In the genomic region with DNA sequence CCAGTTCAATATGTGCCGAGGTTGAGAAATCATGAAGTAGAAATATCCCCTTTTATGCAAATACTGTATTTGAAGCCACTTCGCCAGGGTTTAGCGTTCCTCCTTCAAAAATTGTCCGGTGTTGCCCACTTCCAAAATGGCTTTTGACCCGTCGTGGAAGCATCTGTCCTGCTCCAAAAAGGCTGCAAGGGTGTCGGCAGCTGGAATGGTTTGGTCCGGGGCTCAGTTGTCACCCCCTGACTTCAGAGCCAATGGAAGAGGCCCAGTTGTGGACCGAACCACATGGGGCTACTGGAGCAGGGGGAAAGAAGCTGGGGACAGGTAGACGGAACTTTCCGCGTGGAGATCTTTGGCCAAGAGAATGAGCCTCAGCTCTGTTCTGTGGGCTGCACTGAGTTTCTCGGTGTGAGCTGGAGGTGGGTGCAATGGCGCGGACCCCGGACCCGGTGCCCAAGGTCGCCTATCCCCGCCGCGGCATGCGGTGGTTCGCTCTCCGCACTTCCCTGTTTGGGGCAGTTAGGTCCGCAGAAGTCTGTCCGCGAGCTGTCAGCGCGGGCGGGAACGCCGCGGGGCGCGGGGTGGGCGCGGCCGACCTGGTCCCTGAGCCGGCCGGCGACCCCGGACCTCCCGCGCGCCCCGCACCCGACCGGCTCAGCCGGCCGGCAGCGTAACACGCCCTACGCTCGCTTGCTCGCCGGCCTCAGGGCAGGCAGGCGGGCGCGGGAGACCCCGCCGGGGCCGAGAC, we compare ENCODE assay signal across 8 cellular contexts. TPM values are rescaled to one million over a fixed set of nuclear protein-coding genes. Genes with fewer than 3 reads are reported as not detected.
DNase-seq lines count a peak whose midpoint lies in the region; ATAC-seq and TF ChIP-seq lines count a peak whose summit lies in the region.

TSS of gene ANKRD13A (plus strand) at position 527 of the 745 bp plus-strand sequence. CDS start 259 bp downstream, outside the sequence.

- peak within 1 kb of the TSS; percentile 49 for H3K4ac ChIP-seq in trophoblast cell (ENCODE audit: low read depth, low read length)

- H3K27ac ChIP-seq in adipose tissue (ENCODE audit: low read depth, low read length) (no peak within 1 kb of the TSS), trophoblast cell (ENCODE audit: low read depth, low read length) (peak within 1 kb of the TSS; percentile 35), tibial nerve (peak within 1 kb of the TSS; percentile 71 to 89 (median 78))

- peaks cover 0 to 4% of the 10 kb centered on the region in 2 experiments for H3K4me1 ChIP-seq in trophoblast cell (ENCODE audit: control insufficient read depth in 1 of 2, insufficient read depth in 2 of 2, low read length in 2 of 2)
- H3K4me1 ChIP-seq in tibial nerve, result peaks cover 0 to 52% (median 34%) of the 10 kb centered on the region in 4 donors

- H3K36me3 Mint-ChIP-seq in T-cell, result no peaks in the 10 kb centered on the region

- peak within 1 kb of the TSS; percentile 68 for H3K18ac ChIP-seq in trophoblast cell (ENCODE audit: low read length)

- H3K9ac ChIP-seq in trophoblast cell (ENCODE audit: low read length), result peak within 1 kb of the TSS; percentile 95

- H3K9me3 ChIP-seq in trophoblast cell (ENCODE audit: insufficient read depth, low read depth, low read length) (no peaks in the 10 kb centered on the region), tibial nerve (no peaks in the 10 kb centered on the region)

- H3K4me3 Mint-ChIP-seq in T-cell, result peak within 1 kb of the TSS; percentile 98 to 99 (median 98)

- peak within 1 kb of the TSS; percentile 66 for H2AFZ ChIP-seq in trophoblast cell (ENCODE audit: insufficient read depth, low read length, poor library complexity)

- H3K4me1 Mint-ChIP-seq in T-cell, result peaks cover 66 to 75% (median 69%) of the 10 kb centered on the region in 3 donors

- peak within 1 kb of the TSS; percentile 92 for H2BK120ac ChIP-seq in trophoblast cell (ENCODE audit: insufficient read depth, low read length, poor library complexity)

- peak within 1 kb of the TSS; percentile 80 for H3K4me2 ChIP-seq in trophoblast cell (ENCODE audit: low read length)

- no peaks in the 10 kb centered on the region for H3K9me3 Mint-ChIP-seq in T-cell

- no peaks in the 10 kb centered on the region for H3K27me3 Mint-ChIP-seq in T-cell

- peak; percentile 92 for DNase-seq in GM04504 (ENCODE audit: low read depth)
- DNase-seq in NCI-H146 (lab: John Stamatoyannopoulos, UW), result peak; percentile 85
- DNase-seq in T-cell, result peak; percentile 74 to 89 (median 85)
- peak; percentile 95 for DNase-seq in cardiac septum (ENCODE audit: low spot score)
- DNase-seq in trophoblast cell, result peak; percentile 82 to 91
- DNase-seq in tibial nerve (ENCODE audit: low spot score in 2 of 2), result peak; percentile 69 to 88

- intact Hi-C loops in cardiac septum (cut with DNase I), result loop anchor here (5.0 kb wide), 2 partner anchors 43 to 97 kb away; partner anchors contain the start of gene TCHP

- H2BK12ac ChIP-seq in trophoblast cell (ENCODE audit: low read length), result peak within 1 kb of the TSS; percentile 72

- peak within 1 kb of the TSS; percentile 85 for H3K14ac ChIP-seq in trophoblast cell (ENCODE audit: low read length)

- peaks cover 8% of the 10 kb centered on the region for H3K79me2 ChIP-seq in trophoblast cell (ENCODE audit: control insufficient read depth, insufficient read depth, low read length, poor library complexity)

- TF ChIP-seq CTCF in tibial nerve (IDR thresholded peaks at IDR 0.05), result peak in 2 of 5 experiments; percentile 54 to 65

- POLR2A ChIA-PET in T-cell (lab: Charles Lee), result interaction anchor here in 1 of 2 donors (0.6 to 0.9 kb wide), 2 partner anchors 8 to 125 kb away, joined by 4 to 10 read pairs; no protein-coding TSS in a partner anchor

- H4K8ac ChIP-seq in trophoblast cell (ENCODE audit: low read depth, low read length), result peak within 1 kb of the TSS; percentile 83

- peaks cover 8% of the 10 kb centered on the region for H3K79me1 ChIP-seq in trophoblast cell (ENCODE audit: low read length)

- H4K12ac ChIP-seq in trophoblast cell (ENCODE audit: low read depth, low read length), result peak within 1 kb of the TSS; percentile 94

- no peaks in the 10 kb centered on the region for H3K27me3 ChIP-seq in trophoblast cell (ENCODE audit: insufficient read depth, low read length)
- H3K27me3 ChIP-seq in tibial nerve, result no peaks in the 10 kb centered on the region

- no peak within 1 kb of the TSS for H3K23ac ChIP-seq in trophoblast cell (ENCODE audit: low read length)

- peak within 1 kb of the TSS; percentile 73 for H2BK5ac ChIP-seq in trophoblast cell (ENCODE audit: low read depth, low read length, poor library complexity)

- no peak within 1 kb of the TSS for H2AK5ac ChIP-seq in trophoblast cell (ENCODE audit: low read length)

- CTCF ChIA-PET in T-cell (lab: Charles Lee), result interaction anchor here in 1 of 2 donors (0.5 to 0.6 kb wide), 2 partner anchors 114 to 571 kb away, joined by 3 to 7 read pairs; no protein-coding TSS in a partner anchor

- peak within 1 kb of the TSS; percentile 91 for H3K4me3 ChIP-seq in trophoblast cell (ENCODE audit: low read depth, low read length)
- peak within 1 kb of the TSS; percentile 83 to 96 (median 94) for H3K4me3 ChIP-seq in tibial nerve

- peak within 1 kb of the TSS; percentile 99 to 100 for H3K27ac Mint-ChIP-seq in T-cell

- peak; percentile 82 to 93 for TF ChIP-seq EP300 in tibial nerve (IDR thresholded peaks at IDR 0.05)

- TF ChIP-seq POLR2A in tibial nerve (IDR thresholded peaks at IDR 0.05), result peak; percentile 71 to 72

- WGBS in adipose tissue, 3 donors, result 0 to 1% (median 1%) methylated on average over 55 to 62 of the region's 62 CpGs
- no CpG with 5 or more reads among the region's 62 CpGs for WGBS in trophoblast cell (ENCODE audit: extremely low coverage, insufficient coverage, insufficient read length)
- WGBS in tibial nerve, 2 donors, result 0 to 1% methylated on average over 12 to 62 of the region's 62 CpGs

- peak; percentile 50 for ATAC-seq in HG02763 (IDR thresholded peaks at IDR 0.05; ENCODE audit: unreplicated experiment)
- peak; percentile 64 to 71 (median 68) for ATAC-seq in T-cell (replicated peaks in 1 of 4)

- H4K91ac ChIP-seq in trophoblast cell (ENCODE audit: low read depth, low read length), result peak within 1 kb of the TSS; percentile 88

- H3K36me3 ChIP-seq in trophoblast cell (ENCODE audit: control insufficient read depth in 1 of 2, insufficient read depth in 2 of 2, low read length in 2 of 2), result no peaks in the 10 kb centered on the region
- H3K36me3 ChIP-seq in tibial nerve, result peaks cover 0 to 10% (median 0%) of the 10 kb centered on the region in 3 donors

RNA-seq across cellular contexts. Expression of gene ANKRD13A, which starts in this region (rescaled TPM):
- total RNA-seq in T-cell (10 to 100 TPM; 63.8 to 87.0 (median 76.8) TPM), cardiac septum (15.5 TPM), tibial nerve (10 to 100 TPM; 38.5 to 69.0 (median 51.7) TPM)
- polyA plus RNA-seq in adipose tissue, result 10 to 100 TPM; 10.2 to 16.8 (median 12.7) TPM
- 20.1 TPM in 2 replicates for polyA plus RNA-seq in trophoblast cell (2013)
